9 cellular contexts compared by ENCODE assay signal in genomic region chr7:23014681-23015080, GRCh38. TPM values are rescaled to one million over a fixed set of nuclear protein-coding genes. Genes with fewer than 3 reads are reported as not detected.
DNase-seq lines count a peak whose midpoint lies in the region; ATAC-seq and TF ChIP-seq lines count a peak whose summit lies in the region.
"Had no signal": no experiment of that assay in that cellular context is flagged by ENCODE, and none has a peak within 500 bp of the region (broad histone marks: within the 10 kb centered on the region; RNA-seq: fewer than 3 reads in every experiment).

No MANE protein-coding gene starts in this region.

- 88% methylated on average over 2 of the region's 2 CpGs for WGBS in hepatocyte (ENCODE audit: low lambda C conversion rate, missing lambda C conversion rate)

- intact Hi-C loops in left ventricle myocardium inferior (cut with micrococcal nuclease) (loop anchor here (10.0 kb wide), 1 partner anchor 160 kb away; no protein-coding TSS in a partner anchor), Right ventricle myocardium inferior (cut with DNase I) (loop anchor here (2.0 to 5.0 kb wide), 2 partner anchors 160 to 192 kb away; partner anchors contain the start of gene TOMM7), uterus (cut with DNase I; ENCODE audit: low total_unique reads) (no loop called here)

- no peaks in the 10 kb centered on the region for H3K27me3 ChIP-seq in left ventricle myocardium inferior (ENCODE audit: low read depth)
- H3K27me3 ChIP-seq in hepatocyte: no peaks in the 10 kb centered on the region
- no peaks in the 10 kb centered on the region for H3K27me3 ChIP-seq in uterus

- H3K27ac Mint-ChIP-seq in T-helper 17 cell: no peak overlapping the region

- H3K79me2 ChIP-seq in hepatocyte: peaks cover 30% of the 10 kb centered on the region

- peak overlapping the region; percentile 32 for H3K4me2 ChIP-seq in hepatocyte

- H3K27ac ChIP-seq in left ventricle myocardium inferior (replicated peaks) (peak overlapping the region; percentile 44), hepatocyte (no peak overlapping the region), uterus (peak overlapping the region in 1 of 2 donors; percentile 13)

- peak overlapping the region; percentile 91 for H3K4me3 ChIP-seq in left ventricle myocardium inferior
- H3K4me3 ChIP-seq in hepatocyte: no peak overlapping the region
- H3K4me3 ChIP-seq in uterus: no peak overlapping the region

- H3K36me3 Mint-ChIP-seq in T-helper 17 cell (ENCODE audit: low read depth): peaks cover 6% of the 10 kb centered on the region

- TF ChIP-seq POLR2A in uterus (IDR thresholded peaks at IDR 0.05): no peak

- no peak overlapping the region for H2AFZ ChIP-seq in hepatocyte

- H3K4me3 Mint-ChIP-seq in T-helper 17 cell: peak overlapping the region; percentile 28

- ATAC-seq in Right ventricle myocardium inferior: no peak
- no peak for ATAC-seq in T-helper 17 cell

- peaks cover 26% of the 10 kb centered on the region for H3K4me1 Mint-ChIP-seq in T-helper 17 cell

- H4K20me1 ChIP-seq in hepatocyte (ENCODE audit: insufficient read depth, poor library complexity, severe bottlenecking): no peaks in the 10 kb centered on the region

- no peaks in the 10 kb centered on the region for H3K36me3 ChIP-seq in left ventricle myocardium inferior
- no peaks in the 10 kb centered on the region for H3K36me3 ChIP-seq in hepatocyte (replicated peaks; ENCODE audit: insufficient read depth, low read depth)
- no peaks in the 10 kb centered on the region for H3K36me3 ChIP-seq in uterus
- H3K36me3 ChIP-seq: transverse colon had no signal

- no peaks in the 10 kb centered on the region for H3K9me3 ChIP-seq in left ventricle myocardium inferior (replicated peaks)
- H3K9me3 ChIP-seq in T-helper 17 cell (ENCODE audit: control insufficient read depth, low read length, poor library complexity, severe bottlenecking): no peaks in the 10 kb centered on the region
- no peaks in the 10 kb centered on the region for H3K9me3 ChIP-seq in hepatocyte (ENCODE audit: low read depth)
- H3K9me3 ChIP-seq in uterus: no peaks in the 10 kb centered on the region
- H3K9me3 ChIP-seq: transverse colon had no signal

- no peak for TF ChIP-seq CTCF in left ventricle myocardium inferior (IDR thresholded peaks at IDR 0.05; ENCODE audit: borderline replicate concordance)
- no peak for TF ChIP-seq CTCF in hepatocyte (IDR thresholded peaks at IDR 0.05; ENCODE audit: poor library complexity)
- TF ChIP-seq CTCF in uterus (IDR thresholded peaks at IDR 0.05): no peak

- no peaks in the 10 kb centered on the region for H3K9me2 ChIP-seq in hepatocyte (replicated peaks; ENCODE audit: insufficient read depth)

- H3K27me3 Mint-ChIP-seq in T-helper 17 cell: no peaks in the 10 kb centered on the region

- DNase-seq in left ventricle myocardium inferior: no peak
- no peak for DNase-seq in Right ventricle myocardium inferior (ENCODE audit: missing footprints)
- DNase-seq in T-helper 17 cell: no peak
- DNase-seq in hepatocyte (ENCODE audit: low spot score): no peak
- DNase-seq in uterus: no peak
- DNase-seq in amygdala (lab: John Stamatoyannopoulos, UW): no peak
- DNase-seq in GM19240 (ENCODE audit: insufficient read length, low spot score): no peak
- no peak for DNase-seq in SW480 (ENCODE audit: low spot score)

- H3K4me1 ChIP-seq in left ventricle myocardium inferior (peaks cover 49% of the 10 kb centered on the region), hepatocyte (ENCODE audit: insufficient read depth) (peaks cover 14% of the 10 kb centered on the region), uterus (peaks cover 0 to 9% of the 10 kb centered on the region in 2 donors)

RNA-seq across cellular contexts. Expression of gene HYCC1, which starts 0.8 kb away (rescaled TPM):
- total RNA-seq in left ventricle myocardium inferior: 34.8 TPM
- 40.8 TPM for total RNA-seq in Right ventricle myocardium inferior
- total RNA-seq in T-helper 17 cell: 10 to 100 TPM; 19.6 to 24.9 TPM
- total RNA-seq in hepatocyte: 37.6 and 58.1 TPM in 2 replicates
- polyA plus RNA-seq in hepatocyte: 16.1 and 17.6 TPM in 2 replicates
- total RNA-seq in uterus: 10 to 100 TPM; 25.0 to 89.0 (median 46.8) TPM
